In the genomic region with DNA sequence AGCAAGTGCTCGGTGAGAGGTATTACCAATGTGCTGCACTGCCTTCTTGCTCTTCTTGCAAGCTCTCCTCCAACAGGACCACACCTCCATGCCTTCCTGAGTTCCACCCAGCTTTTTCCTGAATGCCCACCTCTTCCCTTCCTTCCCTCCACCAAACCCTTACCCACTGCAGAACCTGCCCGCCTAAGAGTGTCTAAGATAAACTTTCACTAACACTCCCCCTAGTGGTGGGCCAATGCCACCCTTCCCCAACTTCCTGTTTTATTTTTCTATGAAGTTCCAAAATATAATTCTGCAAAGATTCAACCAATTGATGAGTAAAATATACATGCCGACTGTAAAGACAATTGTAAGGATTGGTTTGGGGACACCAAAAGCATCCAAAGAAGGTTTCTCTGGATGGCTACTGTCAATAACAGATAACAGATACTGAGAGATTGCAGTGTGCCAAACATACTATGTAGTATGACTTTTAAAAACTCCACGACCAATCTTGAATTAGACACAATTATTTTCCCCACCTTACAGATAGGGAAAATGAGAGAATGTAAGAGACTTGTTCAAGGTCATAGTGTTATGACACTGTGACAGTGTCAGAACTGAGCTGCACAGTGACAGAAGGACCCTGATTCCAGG, we compare ENCODE assay signal across 9 cellular contexts. TPM values are rescaled to one million over a fixed set of nuclear protein-coding genes. Genes with fewer than 3 reads are reported as not detected.
A peak's percentile ranks its signal among the peaks of the same experiment; 100 is the strongest.
DNase-seq lines count a peak whose midpoint lies in the region; ATAC-seq and TF ChIP-seq lines count a peak whose summit lies in the region.
"Had no signal": no experiment of that assay in that cellular context is flagged by ENCODE, and none has a peak within 500 bp of the region (broad histone marks: within the 10 kb centered on the region; RNA-seq: fewer than 3 reads in every experiment).

No MANE protein-coding gene starts in this region.

- peak; percentile 93 for TF ChIP-seq CTCF in DND-41 (IDR thresholded peaks at IDR 0.05; ENCODE audit: borderline replicate concordance, extremely low read depth, low read length, poor library complexity, severe bottlenecking)

- peaks cover 27% of the 10 kb centered on the region for H3K27me3 Mint-ChIP-seq in activated CD4-positive, alpha-beta T cell treated with anti-CD3 and anti-CD28 coated beads, Interleukin-2, amount 10 ng/mL, durations not matched to agents 7 days and 5 days

- peaks cover 4% of the 10 kb centered on the region for H3K27me3 ChIP-seq in DND-41 (ENCODE audit: insufficient read depth, low read length, poor library complexity)
- H3K27me3 ChIP-seq in H7 (ENCODE audit: control insufficient read depth, insufficient read depth, low read length) = no peaks in the 10 kb centered on the region

- POLR2A ChIA-PET in activated CD4-positive, alpha-beta T cell treated with anti-CD3 and anti-CD28 coated beads, Interleukin-2, amount 10 ng/mL, durations not matched to agents 7 days and 5 days (lab: Charles Lee) = no interaction called here

- no peaks in the 10 kb centered on the region for H3K36me3 Mint-ChIP-seq in activated CD4-positive, alpha-beta T cell treated with anti-CD3 and anti-CD28 coated beads, Interleukin-2, amount 10 ng/mL, durations not matched to agents 7 days and 5 days (ENCODE audit: low read depth)
- H3K36me3 Mint-ChIP-seq: activated naive CD4-positive, alpha-beta T cell treated with anti-CD3 and anti-CD28 coated beads, Interleukin-2, amount 50 U/mL, for 24 hours had no signal

- H3K36me3 ChIP-seq in DND-41 (ENCODE audit: insufficient read depth, low read length) (no peaks in the 10 kb centered on the region), H7 (replicated peaks; ENCODE audit: control insufficient read depth, insufficient read depth, low read length) (no peaks in the 10 kb centered on the region)

- no peak overlapping the region for H3K4me2 ChIP-seq in DND-41 (ENCODE audit: insufficient read depth, low read length)

- peaks cover 3% of the 10 kb centered on the region for H3K9me3 ChIP-seq in DND-41 (ENCODE audit: insufficient read depth, low read length, severe bottlenecking)

- H3K4me1 ChIP-seq in DND-41 (ENCODE audit: insufficient read depth, low read length) = no peaks in the 10 kb centered on the region

- H3K9me3 Mint-ChIP-seq in activated CD4-positive, alpha-beta T cell treated with anti-CD3 and anti-CD28 coated beads, Interleukin-2, amount 10 ng/mL, durations not matched to agents 7 days and 5 days = no peaks in the 10 kb centered on the region
- H3K9me3 Mint-ChIP-seq: activated naive CD4-positive, alpha-beta T cell treated with anti-CD3 and anti-CD28 coated beads, Interleukin-2, amount 50 U/mL, for 24 hours had no signal

- no peak overlapping the region for H3K9ac ChIP-seq in DND-41 (ENCODE audit: low read depth, low read length)

- no peaks in the 10 kb centered on the region for H4K20me1 ChIP-seq in DND-41 (ENCODE audit: insufficient read depth, low read length)

- DNase-seq in DND-41 (peak; percentile 55), H7 (peak; percentile 26), NCI-H2171 (lab: John Stamatoyannopoulos, UW) (peak; percentile 23), ecto neural progenitor cell (ENCODE audit: low spot score) (peak; percentile 51), myocyte (ENCODE audit: low read depth) (peak; percentile 65), stromal cell of bone marrow (ENCODE audit: low read depth) (peak; percentile 22)
- peak; percentile 68 for DNase-seq in activated CD4-positive, alpha-beta T cell treated with anti-CD3 and anti-CD28 coated beads, Interleukin-2, amount 10 ng/mL, durations not matched to agents 7 days and 5 days

- peak overlapping the region; percentile 19; the same call in 1 of the 2 replicates for H2AFZ ChIP-seq in DND-41 (ENCODE audit: low read depth, low read length)

- H3K79me2 ChIP-seq in DND-41 (ENCODE audit: insufficient read depth, low read length) = no peaks in the 10 kb centered on the region

- H3K4me1 Mint-ChIP-seq in activated CD4-positive, alpha-beta T cell treated with anti-CD3 and anti-CD28 coated beads, Interleukin-2, amount 10 ng/mL, durations not matched to agents 7 days and 5 days = peaks cover 2% of the 10 kb centered on the region
- H3K4me1 Mint-ChIP-seq: activated naive CD4-positive, alpha-beta T cell treated with anti-CD3 and anti-CD28 coated beads, Interleukin-2, amount 50 U/mL, for 24 hours had no signal

- no peak overlapping the region for H3K4me3 Mint-ChIP-seq in activated CD4-positive, alpha-beta T cell treated with anti-CD3 and anti-CD28 coated beads, Interleukin-2, amount 10 ng/mL, durations not matched to agents 7 days and 5 days
- H3K4me3 Mint-ChIP-seq: activated naive CD4-positive, alpha-beta T cell treated with anti-CD3 and anti-CD28 coated beads, Interleukin-2, amount 50 U/mL, for 24 hours had no signal

- CTCF ChIA-PET in activated CD4-positive, alpha-beta T cell treated with anti-CD3 and anti-CD28 coated beads, Interleukin-2, amount 10 ng/mL, durations not matched to agents 7 days and 5 days (lab: Charles Lee) = interaction anchor here (0.9 to 1.0 kb wide), 3 partner anchors 18 to 99 kb away, joined by 3 to 4 read pairs (median 3); no protein-coding TSS in a partner anchor

- H3K4me3 ChIP-seq in DND-41 (ENCODE audit: low read depth in 1 of 2, low read length in 2 of 2) (no peak overlapping the region), H7 (ENCODE audit: insufficient read depth, low read depth, low read length) (no peak overlapping the region)

- H3K27ac ChIP-seq in DND-41 (ENCODE audit: low read length) = no peak overlapping the region

- ATAC-seq in DND-41 (ENCODE audit: insufficient read depth, low read depth) = peak; percentile 90
- ATAC-seq in HG03139 (IDR thresholded peaks at IDR 0.05; ENCODE audit: unreplicated experiment) = no peak

- H3K27ac Mint-ChIP-seq in activated CD4-positive, alpha-beta T cell treated with anti-CD3 and anti-CD28 coated beads, Interleukin-2, amount 10 ng/mL, durations not matched to agents 7 days and 5 days = no peak overlapping the region
- H3K27ac Mint-ChIP-seq: activated naive CD4-positive, alpha-beta T cell treated with anti-CD3 and anti-CD28 coated beads, Interleukin-2, amount 50 U/mL, for 24 hours had no signal

RNA-seq across cellular contexts. Expression of a gene that starts 38.6 kb away (rescaled TPM):
- total RNA-seq in H7 (2014; rRNA removed; shearing (Covaris generic)) = 3.8 and 5.0 TPM in 2 replicates
- 10 to 100 TPM; 32.0 to 36.9 TPM for total RNA-seq in activated CD4-positive, alpha-beta T cell treated with anti-CD3 and anti-CD28 coated beads, Interleukin-2, amount 10 ng/mL, durations not matched to agents 7 days and 5 days
- total RNA-seq in myocyte = 10.5 and 14.4 TPM in 2 replicates
- polyA plus RNA-seq in myocyte (2012) = 13.0 TPM
